ENCODE assay signal across 1 cellular context in the genomic region with DNA sequence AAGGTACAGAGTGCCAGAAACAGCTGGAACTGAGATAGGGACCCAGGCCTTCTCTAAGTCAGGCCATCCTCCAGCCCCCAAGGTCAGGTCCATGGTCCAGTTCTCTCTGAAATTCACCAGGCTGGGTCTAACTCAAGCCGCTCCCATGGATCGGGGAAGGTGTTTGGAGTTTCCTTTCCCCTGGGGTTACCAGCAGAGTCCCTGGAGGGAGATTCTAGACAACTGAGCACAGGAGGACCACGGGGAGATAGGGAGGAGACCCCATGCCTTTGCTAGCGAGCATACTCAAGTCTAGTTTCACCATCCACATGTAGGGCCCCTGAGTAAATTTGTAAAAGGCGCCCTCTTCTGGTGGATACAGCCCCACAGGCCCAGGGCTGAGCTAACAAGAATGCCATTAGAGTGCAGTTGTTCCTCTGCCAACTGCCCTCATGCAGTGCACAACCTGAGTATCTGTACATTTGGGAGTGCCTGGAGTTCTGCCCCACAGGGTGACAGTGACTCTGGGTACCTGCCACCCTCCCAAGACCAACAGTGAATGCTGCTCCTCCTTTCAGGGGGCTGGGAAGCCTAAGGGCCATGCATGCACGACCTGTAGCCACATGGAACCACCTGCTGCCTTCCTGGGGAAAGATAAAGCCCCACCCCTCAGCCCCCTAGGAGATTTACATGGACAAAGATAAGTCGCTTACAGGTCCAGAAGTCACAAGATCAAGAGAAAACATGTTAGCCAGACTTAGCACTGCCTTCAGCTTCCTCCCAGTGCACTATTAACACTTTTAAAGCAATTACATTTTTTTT.
TF ChIP-seq lines count a peak whose summit lies in the region.

No MANE protein-coding gene starts in this region.

TF ChIP-seq in GM23338, 12 proteins besides CTCF, POLR2A, EP300 and RAD21 (continued from another document):
- TF ChIP-seq, protein P1, sequence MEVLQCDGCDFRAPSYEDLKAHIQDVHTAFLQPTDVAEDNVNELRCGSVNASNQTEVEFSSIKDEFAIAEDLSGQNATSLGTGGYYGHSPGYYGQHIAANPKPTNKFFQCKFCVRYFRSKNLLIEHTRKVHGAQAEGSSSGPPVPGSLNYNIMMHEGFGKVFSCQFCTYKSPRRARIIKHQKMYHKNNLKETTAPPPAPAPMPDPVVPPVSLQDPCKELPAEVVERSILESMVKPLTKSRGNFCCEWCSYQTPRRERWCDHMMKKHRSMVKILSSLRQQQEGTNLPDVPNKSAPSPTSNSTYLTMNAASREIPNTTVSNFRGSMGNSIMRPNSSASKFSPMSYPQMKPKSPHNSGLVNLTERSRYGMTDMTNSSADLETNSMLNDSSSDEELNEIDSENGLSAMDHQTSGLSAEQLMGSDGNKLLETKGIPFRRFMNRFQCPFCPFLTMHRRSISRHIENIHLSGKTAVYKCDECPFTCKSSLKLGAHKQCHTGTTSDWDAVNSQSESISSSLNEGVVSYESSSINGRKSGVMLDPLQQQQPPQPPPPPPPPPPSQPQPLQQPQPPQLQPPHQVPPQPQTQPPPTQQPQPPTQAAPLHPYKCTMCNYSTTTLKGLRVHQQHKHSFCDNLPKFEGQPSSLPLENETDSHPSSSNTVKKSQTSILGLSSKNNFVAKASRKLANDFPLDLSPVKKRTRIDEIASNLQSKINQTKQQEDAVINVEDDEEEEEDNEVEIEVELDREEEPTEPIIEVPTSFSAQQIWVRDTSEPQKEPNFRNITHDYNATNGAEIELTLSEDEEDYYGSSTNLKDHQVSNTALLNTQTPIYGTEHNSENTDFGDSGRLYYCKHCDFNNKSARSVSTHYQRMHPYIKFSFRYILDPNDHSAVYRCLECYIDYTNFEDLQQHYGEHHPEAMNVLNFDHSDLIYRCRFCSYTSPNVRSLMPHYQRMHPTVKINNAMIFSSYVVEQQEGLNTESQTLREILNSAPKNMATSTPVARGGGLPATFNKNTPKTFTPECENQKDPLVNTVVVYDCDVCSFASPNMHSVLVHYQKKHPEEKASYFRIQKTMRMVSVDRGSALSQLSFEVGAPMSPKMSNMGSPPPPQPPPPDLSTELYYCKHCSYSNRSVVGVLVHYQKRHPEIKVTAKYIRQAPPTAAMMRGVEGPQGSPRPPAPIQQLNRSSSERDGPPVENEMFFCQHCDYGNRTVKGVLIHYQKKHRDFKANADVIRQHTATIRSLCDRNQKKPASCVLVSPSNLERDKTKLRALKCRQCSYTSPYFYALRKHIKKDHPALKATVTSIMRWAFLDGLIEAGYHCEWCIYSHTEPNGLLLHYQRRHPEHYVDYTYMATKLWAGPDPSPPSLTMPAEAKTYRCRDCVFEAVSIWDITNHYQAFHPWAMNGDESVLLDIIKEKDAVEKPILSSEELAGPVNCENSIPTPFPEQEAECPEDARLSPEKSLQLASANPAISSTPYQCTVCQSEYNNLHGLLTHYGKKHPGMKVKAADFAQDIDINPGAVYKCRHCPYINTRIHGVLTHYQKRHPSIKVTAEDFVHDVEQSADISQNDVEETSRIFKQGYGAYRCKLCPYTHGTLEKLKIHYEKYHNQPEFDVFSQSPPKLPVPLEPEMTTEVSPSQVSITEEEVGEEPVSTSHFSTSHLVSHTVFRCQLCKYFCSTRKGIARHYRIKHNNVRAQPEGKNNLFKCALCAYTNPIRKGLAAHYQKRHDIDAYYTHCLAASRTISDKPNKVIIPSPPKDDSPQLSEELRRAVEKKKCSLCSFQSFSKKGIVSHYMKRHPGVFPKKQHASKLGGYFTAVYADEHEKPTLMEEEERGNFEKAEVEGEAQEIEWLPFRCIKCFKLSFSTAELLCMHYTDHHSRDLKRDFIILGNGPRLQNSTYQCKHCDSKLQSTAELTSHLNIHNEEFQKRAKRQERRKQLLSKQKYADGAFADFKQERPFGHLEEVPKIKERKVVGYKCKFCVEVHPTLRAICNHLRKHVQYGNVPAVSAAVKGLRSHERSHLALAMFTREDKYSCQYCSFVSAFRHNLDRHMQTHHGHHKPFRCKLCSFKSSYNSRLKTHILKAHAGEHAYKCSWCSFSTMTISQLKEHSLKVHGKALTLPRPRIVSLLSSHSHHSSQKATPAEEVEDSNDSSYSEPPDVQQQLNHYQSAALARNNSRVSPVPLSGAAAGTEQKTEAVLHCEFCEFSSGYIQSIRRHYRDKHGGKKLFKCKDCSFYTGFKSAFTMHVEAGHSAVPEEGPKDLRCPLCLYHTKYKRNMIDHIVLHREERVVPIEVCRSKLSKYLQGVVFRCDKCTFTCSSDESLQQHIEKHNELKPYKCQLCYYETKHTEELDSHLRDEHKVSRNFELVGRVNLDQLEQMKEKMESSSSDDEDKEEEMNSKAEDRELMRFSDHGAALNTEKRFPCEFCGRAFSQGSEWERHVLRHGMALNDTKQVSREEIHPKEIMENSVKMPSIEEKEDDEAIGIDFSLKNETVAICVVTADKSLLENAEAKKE (CRISPR knock-in tag; IDR thresholded peaks at IDR 0.05): no peak
- no peak for TF ChIP-seq NANOG (IDR thresholded peaks at IDR 0.05; ENCODE audit: borderline replicate concordance)
- TF ChIP-seq, protein P2, sequence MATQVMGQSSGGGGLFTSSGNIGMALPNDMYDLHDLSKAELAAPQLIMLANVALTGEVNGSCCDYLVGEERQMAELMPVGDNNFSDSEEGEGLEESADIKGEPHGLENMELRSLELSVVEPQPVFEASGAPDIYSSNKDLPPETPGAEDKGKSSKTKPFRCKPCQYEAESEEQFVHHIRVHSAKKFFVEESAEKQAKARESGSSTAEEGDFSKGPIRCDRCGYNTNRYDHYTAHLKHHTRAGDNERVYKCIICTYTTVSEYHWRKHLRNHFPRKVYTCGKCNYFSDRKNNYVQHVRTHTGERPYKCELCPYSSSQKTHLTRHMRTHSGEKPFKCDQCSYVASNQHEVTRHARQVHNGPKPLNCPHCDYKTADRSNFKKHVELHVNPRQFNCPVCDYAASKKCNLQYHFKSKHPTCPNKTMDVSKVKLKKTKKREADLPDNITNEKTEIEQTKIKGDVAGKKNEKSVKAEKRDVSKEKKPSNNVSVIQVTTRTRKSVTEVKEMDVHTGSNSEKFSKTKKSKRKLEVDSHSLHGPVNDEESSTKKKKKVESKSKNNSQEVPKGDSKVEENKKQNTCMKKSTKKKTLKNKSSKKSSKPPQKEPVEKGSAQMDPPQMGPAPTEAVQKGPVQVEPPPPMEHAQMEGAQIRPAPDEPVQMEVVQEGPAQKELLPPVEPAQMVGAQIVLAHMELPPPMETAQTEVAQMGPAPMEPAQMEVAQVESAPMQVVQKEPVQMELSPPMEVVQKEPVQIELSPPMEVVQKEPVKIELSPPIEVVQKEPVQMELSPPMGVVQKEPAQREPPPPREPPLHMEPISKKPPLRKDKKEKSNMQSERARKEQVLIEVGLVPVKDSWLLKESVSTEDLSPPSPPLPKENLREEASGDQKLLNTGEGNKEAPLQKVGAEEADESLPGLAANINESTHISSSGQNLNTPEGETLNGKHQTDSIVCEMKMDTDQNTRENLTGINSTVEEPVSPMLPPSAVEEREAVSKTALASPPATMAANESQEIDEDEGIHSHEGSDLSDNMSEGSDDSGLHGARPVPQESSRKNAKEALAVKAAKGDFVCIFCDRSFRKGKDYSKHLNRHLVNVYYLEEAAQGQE (IDR thresholded peaks at IDR 0.05; ENCODE audit: unreplicated experiment): no peak
